ENCODE assay signal across 20 cellular contexts in the genomic region with DNA sequence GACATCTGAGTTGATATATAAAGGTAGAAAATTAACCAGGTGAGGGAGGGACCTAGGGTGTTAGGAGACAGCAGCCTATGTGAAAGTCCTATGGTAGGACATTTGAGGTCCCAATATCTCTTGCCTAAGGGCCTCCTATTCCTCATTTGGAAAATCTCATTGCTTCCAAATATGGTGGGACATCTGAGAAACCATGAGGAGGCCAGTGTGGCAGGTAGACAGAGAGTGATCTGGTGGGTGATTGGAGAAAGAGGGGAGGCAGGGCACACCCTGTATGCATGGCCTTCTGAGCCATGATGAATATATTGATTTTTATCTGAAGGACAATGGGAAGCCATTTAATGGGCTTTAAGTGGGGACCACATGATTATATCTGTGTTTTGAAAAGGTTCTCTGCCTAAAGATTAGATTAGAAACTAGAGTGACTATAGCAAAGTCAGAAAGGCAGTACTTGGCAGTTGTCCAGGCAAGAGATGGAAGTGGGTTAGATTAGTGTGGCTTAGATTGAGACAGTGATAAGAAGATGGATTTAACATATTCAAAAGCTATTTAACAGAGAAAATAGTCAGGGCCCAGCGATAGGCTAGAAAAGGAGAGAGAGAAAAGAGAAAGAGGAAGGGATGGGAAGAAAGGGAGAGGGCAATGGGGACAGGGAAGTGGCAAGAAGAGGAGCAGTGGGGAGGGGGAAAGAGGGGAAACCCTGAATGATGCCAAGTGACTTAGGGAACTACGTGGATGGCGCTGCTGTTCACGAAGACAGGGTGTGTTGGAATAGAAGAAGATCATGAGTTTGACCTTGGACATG.
"Had no signal": no experiment of that assay in that cellular context is flagged by ENCODE, and none has a peak within 500 bp of the region (broad histone marks: within the 10 kb centered on the region; RNA-seq: fewer than 3 reads in every experiment).

No MANE protein-coding gene starts in this region.

- H3K4me1 Mint-ChIP-seq: central memory CD8-positive, alpha-beta T cell; memory B cell had no signal

- H3K9me3 ChIP-seq: esophagus muscularis mucosa, tibial artery, vagina had no signal

- H3K27me3 Mint-ChIP-seq: central memory CD8-positive, alpha-beta T cell had no signal

- H3K79me2 ChIP-seq: hepatocyte had no signal

- DNase-seq: activated CD4-positive, alpha-beta T cell treated with anti-CD3 and anti-CD28 coated beads, Interleukin-2, amount 50 U/mL, for 1 hour; activated naive CD4-positive, alpha-beta T cell treated with Interleukin-2 at 50 U/mL for 16 hours; anterior cingulate cortex; brain microvascular endothelial cell; islet precursor cell; nucleus accumbens; posterior cingulate gyrus; retina; stimulated activated CD4-positive, alpha-beta T cell treated with anti-CD3 and anti-CD28 coated beads, Interleukin-12 subunit alpha, Interleukin-12 subunit beta, amount 100 ng/mL, for 4 hours; stimulated activated CD4-positive, alpha-beta T cell treated with anti-CD3 and anti-CD28 coated beads, Interleukin-2, amount 100 ng/mL, for 24 hours; tibial artery had no signal

- H3K36me3 Mint-ChIP-seq: memory B cell; natural killer cell treated with Interleukin-12 subunit alpha and Interleukin-12 subunit beta and Interleukin-15 and Interleukin-18, amount 100 ng/mL, for 72 hours had no signal

- H3K27ac Mint-ChIP-seq: memory B cell; natural killer cell treated with Interleukin-12 subunit alpha and Interleukin-12 subunit beta and Interleukin-15 and Interleukin-18, amount 100 ng/mL, for 72 hours had no signal

- H3K27ac ChIP-seq: brain microvascular endothelial cell, coronary artery, esophagus muscularis mucosa, hepatocyte, tibial artery, vagina had no signal

- H2AFZ ChIP-seq: hepatocyte had no signal

- H3K27me3 ChIP-seq: brain microvascular endothelial cell, hepatocyte, tibial artery, vagina had no signal

- H3K4me3 ChIP-seq: coronary artery, esophagus muscularis mucosa, hepatocyte, tibial artery, vagina had no signal

- H3K36me3 ChIP-seq: brain microvascular endothelial cell, esophagus muscularis mucosa, tibial artery, vagina had no signal

- H3K4me1 ChIP-seq: esophagus muscularis mucosa, tibial artery, vagina had no signal

- ATAC-seq: activated CD4-positive, CD25-positive, alpha-beta regulatory T cell treated with anti-CD3 and anti-CD28 coated beads, Interleukin-2, amount 50 U/mL, for 24 hours; left lobe of liver; natural killer cell treated with Interleukin-12 subunit alpha and Interleukin-12 subunit beta and Interleukin-15 and Interleukin-18, amount 100 ng/mL, for 72 hours had no signal

- H3K4me2 ChIP-seq: hepatocyte had no signal

- H3K4me3 Mint-ChIP-seq: central memory CD8-positive, alpha-beta T cell; memory B cell; natural killer cell treated with Interleukin-12 subunit alpha and Interleukin-12 subunit beta and Interleukin-15 and Interleukin-18, amount 100 ng/mL, for 72 hours had no signal
